In the genomic region with DNA sequence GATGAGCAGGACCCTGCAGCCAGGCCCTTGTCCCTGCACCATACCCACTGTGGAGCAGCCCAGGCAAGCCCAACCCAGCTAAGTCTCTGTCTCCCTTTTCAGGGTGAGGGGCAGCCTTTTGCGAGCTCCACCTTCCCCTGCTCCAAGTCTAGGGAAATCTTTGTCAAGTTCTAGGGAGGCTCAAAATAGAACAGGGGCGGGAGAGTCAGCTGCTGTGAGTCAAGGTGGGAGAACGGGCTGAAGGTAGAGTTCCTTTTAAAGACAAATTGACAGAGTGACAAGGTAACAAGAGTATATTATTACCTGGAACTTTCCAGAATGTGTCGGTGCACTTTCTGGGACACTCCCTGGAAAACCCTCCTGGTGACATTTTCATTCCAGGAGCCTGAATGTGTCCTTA, we compare ENCODE assay signal across 37 cellular contexts.
"Had no signal": no experiment of that assay in that cellular context is flagged by ENCODE, and none has a peak within 500 bp of the region (broad histone marks: within the 10 kb centered on the region; RNA-seq: fewer than 3 reads in every experiment).

No MANE protein-coding gene starts in this region.

- H3K4me3 ChIP-seq: adrenal gland, ascending aorta, body of pancreas, breast epithelium, cardiac muscle cell had no signal

- H3K27me3 Mint-ChIP-seq: activated naive CD4-positive, alpha-beta T cell treated with anti-CD3 and anti-CD28 coated beads, Interleukin-2, amount 10 ng/mL, durations not matched to agents 7 days and 5 days; activated naive CD8-positive, alpha-beta T cell; activated naive CD8-positive, alpha-beta T cell treated with anti-CD3 and anti-CD28 coated beads for 36 hours; activated naive CD8-positive, alpha-beta T cell treated with anti-CD3 and anti-CD28 coated beads, Interleukin-2, amount 10 ng/mL, durations not matched to agents 7 days and 5 days; activated naive CD8-positive, alpha-beta T cell treated with anti-CD3 and anti-CD28 coated beads, Interleukin-2, amount 50 U/mL, for 24 hours; activated T-cell treated with anti-CD3 and anti-CD28 coated beads, Interleukin-2, amount 50 U/mL, for 24 hours; activated T-helper 17 cell treated with anti-CD3 and anti-CD28 coated beads, Interleukin-2, amount 50 U/mL, for 72 hours; brain had no signal

- H3K4me1 ChIP-seq: adrenal gland, ascending aorta, body of pancreas, breast epithelium had no signal

- H3K4me1 Mint-ChIP-seq: activated naive CD4-positive, alpha-beta T cell treated with anti-CD3 and anti-CD28 coated beads, Interleukin-2, amount 10 ng/mL, durations not matched to agents 7 days and 5 days; activated naive CD4-positive, alpha-beta T cell treated with anti-CD3 and anti-CD28 coated beads, Interleukin-2, amount 50 U/mL, for 24 hours; activated naive CD8-positive, alpha-beta T cell treated with anti-CD3 and anti-CD28 coated beads for 36 hours; activated naive CD8-positive, alpha-beta T cell treated with anti-CD3 and anti-CD28 coated beads, Interleukin-2, amount 10 ng/mL, durations not matched to agents 7 days and 5 days; activated naive CD8-positive, alpha-beta T cell treated with anti-CD3 and anti-CD28 coated beads, Interleukin-2, amount 50 U/mL, for 24 hours; activated T-helper 17 cell treated with anti-CD3 and anti-CD28 coated beads, Interleukin-2, amount 50 U/mL, for 72 hours; brain; central memory CD8-positive, alpha-beta T cell had no signal

- H3K36me3 ChIP-seq: adrenal gland, ascending aorta, brain microvascular endothelial cell, breast epithelium, cardiac muscle cell had no signal

- DNase-seq: activated effector memory CD4-positive, alpha-beta T cell treated with anti-CD3 and anti-CD28 coated beads, Interleukin-2, amount 50 U/mL, for 16 hours; activated effector memory CD4-positive, alpha-beta T cell treated with Interleukin-2 at 50 U/mL for 16 hours; activated gamma-delta T cell; activated gamma-delta T cell treated with Interleukin-2 at 50 U/mL for 16 hours; activated naive CD4-positive, alpha-beta T cell; activated naive CD4-positive, alpha-beta T cell treated with anti-CD3 and anti-CD28 coated beads for 36 hours; activated naive CD4-positive, alpha-beta T cell treated with anti-CD3 and anti-CD28 coated beads, Interleukin-2, amount 10 ng/mL, durations not matched to agents 7 days and 5 days; activated naive CD4-positive, alpha-beta T cell treated with anti-CD3 and anti-CD28 coated beads, Interleukin-2, amount 50 U/mL, for 16 hours; activated naive CD4-positive, alpha-beta T cell treated with Interleukin-2 at 50 U/mL for 16 hours; activated naive CD8-positive, alpha-beta T cell treated with anti-CD3 and anti-CD28 coated beads for 36 hours; activated naive CD8-positive, alpha-beta T cell treated with anti-CD3 and anti-CD28 coated beads, Interleukin-2, amount 10 ng/mL, durations not matched to agents 7 days and 5 days; activated naive CD8-positive, alpha-beta T cell treated with anti-CD3 and anti-CD28 coated beads, Interleukin-2, amount 50 U/mL, for 24 hours; activated T-cell treated with anti-CD3 and anti-CD28 coated beads for 4 hours; activated T-cell treated with anti-CD3 and anti-CD28 coated beads, Interleukin-2, amount 50 U/mL, for 24 hours; activated T-cell treated with anti-CD3 and anti-CD28 coated beads, Interleukin-2, amount 50 U/mL, for 4 hours; activated T-cell treated with anti-CD3 and anti-CD28 coated beads, Interleukin-2, amount 50 U/mL, for 48 hours; activated T-cell treated with anti-CD3 and anti-CD28 coated beads, Interleukin-2, amount 50 U/mL, for 72 hours; adrenal gland; amniotic stem cell; amygdala; anterior cingulate cortex; aorta; body of pancreas; brain microvascular endothelial cell; central memory CD4-positive, alpha-beta T cell; cerebellar nuclear complex had no signal

- H3K9me3 ChIP-seq: adrenal gland had no signal

- H3K9me3 Mint-ChIP-seq: activated naive CD4-positive, alpha-beta T cell treated with anti-CD3 and anti-CD28 coated beads, Interleukin-2, amount 50 U/mL, for 24 hours; activated naive CD4-positive, alpha-beta T cell treated with anti-CD3 and anti-CD28 coated beads, Interleukin-2, amount 50 U/mL, for 72 hours; activated naive CD8-positive, alpha-beta T cell treated with anti-CD3 and anti-CD28 coated beads, Interleukin-2, amount 50 U/mL, for 24 hours; activated T-cell treated with anti-CD3 and anti-CD28 coated beads, Interleukin-2, amount 50 U/mL, for 4 hours; activated T-helper 17 cell treated with anti-CD3 and anti-CD28 coated beads, Interleukin-2, amount 50 U/mL, for 72 hours; activated T-helper 2 cell treated with anti-CD3 and anti-CD28 coated beads, Interferon-gamma antibody, Interleukin-2, Interleukin-4, amounts not matched to agents 10 μg/mL and 5 μg/mL and 100 μg/mL, durations not matched to agents 14 hours and 24 hours and 36 hours; central memory CD8-positive, alpha-beta T cell had no signal

- H3K27ac ChIP-seq: adrenal gland, ascending aorta, body of pancreas, brain microvascular endothelial cell, breast epithelium, cardiac muscle cell had no signal

- H3K27ac Mint-ChIP-seq: activated naive CD4-positive, alpha-beta T cell treated with anti-CD3 and anti-CD28 coated beads for 36 hours; activated naive CD4-positive, alpha-beta T cell treated with anti-CD3 and anti-CD28 coated beads, Interleukin-2, amount 10 ng/mL, durations not matched to agents 7 days and 5 days; activated naive CD4-positive, alpha-beta T cell treated with anti-CD3 and anti-CD28 coated beads, Interleukin-2, amount 50 U/mL, for 24 hours; activated naive CD4-positive, alpha-beta T cell treated with anti-CD3 and anti-CD28 coated beads, Interleukin-2, amount 50 U/mL, for 72 hours; activated naive CD8-positive, alpha-beta T cell; activated naive CD8-positive, alpha-beta T cell treated with anti-CD3 and anti-CD28 coated beads for 36 hours; activated naive CD8-positive, alpha-beta T cell treated with anti-CD3 and anti-CD28 coated beads, Interleukin-2, amount 10 ng/mL, durations not matched to agents 7 days and 5 days; activated naive CD8-positive, alpha-beta T cell treated with anti-CD3 and anti-CD28 coated beads, Interleukin-2, amount 50 U/mL, for 24 hours; activated T-cell treated with anti-CD3 and anti-CD28 coated beads, Interleukin-2, amount 50 U/mL, for 24 hours; activated T-cell treated with anti-CD3 and anti-CD28 coated beads, Interleukin-2, amount 50 U/mL, for 72 hours; activated T-helper 1 cell treated with anti-CD3 and anti-CD28 coated beads, Interleukin-12 subunit alpha, Interleukin-12 subunit beta, Interleukin-2, Interleukin-4 antibody, amounts not matched to agents 30 ng/mL and 10 ng/mL and 1 ng/mL, durations not matched to agents 14 hours and 24 hours and 36 hours; activated T-helper 17 cell treated with anti-CD3 and anti-CD28 coated beads, Interleukin-2, amount 50 U/mL, for 72 hours; activated T-helper 2 cell treated with anti-CD3 and anti-CD28 coated beads, Interferon-gamma antibody, Interleukin-2, Interleukin-4, amounts not matched to agents 10 μg/mL and 5 μg/mL and 100 μg/mL, durations not matched to agents 14 hours and 24 hours and 36 hours; brain had no signal

- H3K36me3 Mint-ChIP-seq: activated naive CD4-positive, alpha-beta T cell treated with anti-CD3 and anti-CD28 coated beads, Interleukin-2, amount 10 ng/mL, durations not matched to agents 7 days and 5 days; activated naive CD4-positive, alpha-beta T cell treated with anti-CD3 and anti-CD28 coated beads, Interleukin-2, amount 50 U/mL, for 24 hours; activated naive CD4-positive, alpha-beta T cell treated with anti-CD3 and anti-CD28 coated beads, Interleukin-2, amount 50 U/mL, for 72 hours; activated naive CD8-positive, alpha-beta T cell; activated naive CD8-positive, alpha-beta T cell treated with anti-CD3 and anti-CD28 coated beads for 36 hours; activated naive CD8-positive, alpha-beta T cell treated with anti-CD3 and anti-CD28 coated beads, Interleukin-2, amount 10 ng/mL, durations not matched to agents 7 days and 5 days; brain had no signal

- H3K27me3 ChIP-seq: adrenal gland, ascending aorta, body of pancreas, brain microvascular endothelial cell, cardiac muscle cell had no signal

- H3K4me3 Mint-ChIP-seq: activated naive CD4-positive, alpha-beta T cell treated with anti-CD3 and anti-CD28 coated beads for 36 hours; activated naive CD4-positive, alpha-beta T cell treated with anti-CD3 and anti-CD28 coated beads, Interleukin-2, amount 10 ng/mL, durations not matched to agents 7 days and 5 days; activated naive CD4-positive, alpha-beta T cell treated with anti-CD3 and anti-CD28 coated beads, Interleukin-2, amount 50 U/mL, for 24 hours; activated naive CD8-positive, alpha-beta T cell; activated naive CD8-positive, alpha-beta T cell treated with anti-CD3 and anti-CD28 coated beads for 36 hours; activated naive CD8-positive, alpha-beta T cell treated with anti-CD3 and anti-CD28 coated beads, Interleukin-2, amount 10 ng/mL, durations not matched to agents 7 days and 5 days; activated naive CD8-positive, alpha-beta T cell treated with anti-CD3 and anti-CD28 coated beads, Interleukin-2, amount 50 U/mL, for 24 hours; activated T-cell treated with anti-CD3 and anti-CD28 coated beads, Interleukin-2, amount 50 U/mL, for 24 hours; activated T-cell treated with anti-CD3 and anti-CD28 coated beads, Interleukin-2, amount 50 U/mL, for 4 hours; activated T-cell treated with anti-CD3 and anti-CD28 coated beads, Interleukin-2, amount 50 U/mL, for 72 hours; activated T-helper 1 cell treated with anti-CD3 and anti-CD28 coated beads, Interleukin-12 subunit alpha, Interleukin-12 subunit beta, Interleukin-2, Interleukin-4 antibody, amounts not matched to agents 30 ng/mL and 10 ng/mL and 1 ng/mL, durations not matched to agents 14 hours and 24 hours and 36 hours; activated T-helper 17 cell treated with anti-CD3 and anti-CD28 coated beads, Interleukin-2, amount 50 U/mL, for 72 hours; brain; central memory CD8-positive, alpha-beta T cell had no signal
